ENCODE assay signal across 8 cellular contexts in genomic region chrX:115560211-115560977, GRCh38. TPM values are rescaled to one million over a fixed set of nuclear protein-coding genes. Genes with fewer than 3 reads are reported as not detected.
DNase-seq lines count a peak whose midpoint lies in the region; ATAC-seq and TF ChIP-seq lines count a peak whose summit lies in the region.

No MANE protein-coding gene starts in this region.

- no peak overlapping the region for H3K9ac ChIP-seq in neural progenitor cell

- DNase-seq in COLO668 (lab: John Stamatoyannopoulos, UW; ENCODE audit: unreplicated experiment): peak; percentile 37
- peak; percentile 92 for DNase-seq in M059J (ENCODE audit: low read depth)
- DNase-seq in neural progenitor cell (ENCODE audit: low spot score): no peak
- DNase-seq in cerebellum (ENCODE audit: low spot score): no peak
- DNase-seq in SIG-M5 treated with dmso at 0.1 percent for 504 hours (lab: John Stamatoyannopoulos, UW; ENCODE audit: unreplicated experiment): no peak
- no peak for DNase-seq in NCI-H446 (lab: John Stamatoyannopoulos, UW)

- H3K27ac ChIP-seq in ectodermal cell (ENCODE audit: insufficient read depth, low read depth, low read length, poor library complexity, severe bottlenecking) (no peak overlapping the region), neural progenitor cell (no peak overlapping the region)

- no peak for TF ChIP-seq CTCF in neural progenitor cell (IDR thresholded peaks at IDR 0.05)

- H3K4me1 ChIP-seq in ectodermal cell (ENCODE audit: control insufficient read depth, insufficient read depth, low read length): no peaks in the 10 kb centered on the region
- peaks cover 13% of the 10 kb centered on the region for H3K4me1 ChIP-seq in neural progenitor cell

- H3K27me3 Mint-ChIP-seq in neural progenitor cell (ENCODE audit: insufficient read depth, low read depth): peaks cover 2% of the 10 kb centered on the region

- ATAC-seq in HG03520 (IDR thresholded peaks at IDR 0.05; ENCODE audit: unreplicated experiment): no peak

- peak overlapping the region; percentile 82 for H3K4me2 ChIP-seq in neural progenitor cell

- H3K9me3 Mint-ChIP-seq in neural progenitor cell: no peaks in the 10 kb centered on the region

- H3K36me3 Mint-ChIP-seq in neural progenitor cell: no peaks in the 10 kb centered on the region

- H3K36me3 ChIP-seq in ectodermal cell (ENCODE audit: control insufficient read depth, insufficient read depth, low read length): no peaks in the 10 kb centered on the region
- H3K36me3 ChIP-seq in neural progenitor cell: no peaks in the 10 kb centered on the region

- peak overlapping the region; percentile 87 for H2AFZ ChIP-seq in neural progenitor cell (replicated peaks)

- no peak overlapping the region for H3K27ac Mint-ChIP-seq in neural progenitor cell

- peak overlapping the region; percentile 99 for H3K4me3 Mint-ChIP-seq in neural progenitor cell

- peaks cover 20% of the 10 kb centered on the region for H3K4me1 Mint-ChIP-seq in neural progenitor cell

- H4K20me1 ChIP-seq in neural progenitor cell (ENCODE audit: low read depth): peaks cover 3% of the 10 kb centered on the region

- H3K79me2 ChIP-seq in neural progenitor cell (ENCODE audit: low read depth): peaks cover 42% of the 10 kb centered on the region

- 55 to 59% methylated on average over 8 to 10 of the region's 10 CpGs for WGBS in ectodermal cell, 2 experiments

- H3K4me3 ChIP-seq in ectodermal cell (ENCODE audit: insufficient read depth, low read depth, low read length) (peak overlapping the region; percentile 50), neural progenitor cell (peak overlapping the region; percentile 91)

- no peaks in the 10 kb centered on the region for H3K9me3 ChIP-seq in ectodermal cell (ENCODE audit: control insufficient read depth, low read length)
- H3K9me3 ChIP-seq in neural progenitor cell (ENCODE audit: low read depth): no peaks in the 10 kb centered on the region

- peaks cover 15% of the 10 kb centered on the region for H3F3A ChIP-seq in neural progenitor cell (ENCODE audit: low read depth)

- no peaks in the 10 kb centered on the region for H3K27me3 ChIP-seq in ectodermal cell (ENCODE audit: control insufficient read depth, insufficient read depth, low read length, poor library complexity, severe bottlenecking)
- no peaks in the 10 kb centered on the region for H3K27me3 ChIP-seq in neural progenitor cell

RNA-seq across cellular contexts. Expression of gene PLS3, which starts 0.6 kb away (rescaled TPM):
- total RNA-seq in M059J (2014; rRNA removed; shearing (Covaris generic)): 418 and 544 TPM in 2 replicates
- polyA plus RNA-seq in ectodermal cell (2013, experiment 1 of 4): 70.1 TPM
- polyA plus RNA-seq in ectodermal cell (2013, experiment 2 of 4): 82.7 TPM
- 60.6 TPM for polyA plus RNA-seq in ectodermal cell (2013, experiment 3 of 4)
- 73.4 TPM for polyA plus RNA-seq in ectodermal cell (2013, experiment 4 of 4)
- total RNA-seq in neural progenitor cell (ENCODE audit: low replicate concordance) (138 and 222 TPM in 2 replicates), cerebellum (14.6 TPM)

Comparison
In these comparisons a context has a peak if more than half of its experiments do, and no peak if none do; other contexts are left out.
1. DNase-seq: peak in COLO668 (single experiment) and M059J (single experiment); none in neural progenitor cell (single experiment), cerebellum (single experiment), SIG-M5 treated with dmso at 0.1 percent for 504 hours (single experiment) and NCI-H446 (0 of 2).